In the genomic region with DNA sequence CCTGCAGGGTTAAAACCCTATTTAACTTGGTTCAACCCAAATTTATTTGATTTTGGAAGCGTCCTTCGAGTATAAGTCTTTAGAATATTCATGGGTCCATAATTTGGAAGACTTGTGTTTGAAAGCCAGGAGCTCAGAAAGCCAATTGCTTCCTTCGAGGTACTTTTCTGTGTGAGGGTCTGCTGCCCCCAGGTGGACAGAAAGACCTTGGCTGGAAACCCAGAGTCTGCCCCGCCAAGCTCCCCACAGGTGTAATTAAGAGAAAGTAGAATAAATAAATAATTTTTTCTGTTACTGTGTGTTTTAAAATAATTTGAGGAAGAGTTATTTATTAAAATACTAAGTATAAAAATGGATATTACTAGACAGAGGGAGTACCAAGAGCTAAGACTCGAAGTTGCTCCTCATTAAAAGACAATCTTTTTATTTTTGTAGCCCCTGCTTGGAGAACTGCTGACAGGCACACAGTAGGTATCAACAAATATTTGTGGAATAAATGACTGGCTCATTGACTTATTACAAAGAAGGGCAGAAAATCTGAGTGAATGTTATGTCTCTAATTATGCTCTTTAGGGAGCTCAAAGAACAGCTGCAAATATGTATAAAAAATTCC, we compare ENCODE assay signal across 1 cellular context.
A peak's percentile ranks its signal among the peaks of the same experiment; 100 is the strongest.
TF ChIP-seq lines count a peak whose summit lies in the region.

No MANE protein-coding gene starts in this region.

TF ChIP-seq in K562, 482 proteins besides CTCF, POLR2A, EP300 and RAD21 (continued from another document):
- TF ChIP-seq DEAF1 (CRISPR knock-in tag; IDR thresholded peaks at IDR 0.05), result peak; percentile 45; the same call in 1 of the 2 replicates
